ENCODE assay signal across 21 cellular contexts in the genomic region with DNA sequence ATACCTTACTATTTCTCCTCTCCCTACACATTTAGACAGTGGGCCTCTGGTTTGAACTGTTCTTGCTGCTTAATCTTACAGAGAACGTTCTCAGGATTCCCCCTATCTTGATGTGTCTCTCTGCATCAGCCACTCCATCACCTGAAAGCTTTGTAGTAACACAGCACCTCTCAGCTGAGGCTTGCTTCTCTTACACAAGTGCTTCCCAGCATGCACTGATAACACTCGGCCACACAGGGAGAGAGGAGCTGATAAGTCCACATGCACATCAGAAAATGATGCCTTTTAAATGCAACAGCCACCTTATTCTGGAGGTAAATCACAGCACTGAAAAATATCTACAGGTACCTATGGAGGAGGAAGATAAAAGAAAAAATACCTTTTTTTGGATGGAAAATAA.
DNase-seq lines count a peak whose midpoint lies in the region; ATAC-seq, FAIRE-seq and TF ChIP-seq lines count a peak whose summit lies in the region.
"Had no signal": no experiment of that assay in that cellular context is flagged by ENCODE, and none has a peak within 500 bp of the region (broad histone marks: within the 10 kb centered on the region; RNA-seq: fewer than 3 reads in every experiment).

No MANE protein-coding gene starts in this region.

- H4K91ac ChIP-seq in H1 (replicated peaks; ENCODE audit: insufficient read length, low read length): no peak overlapping the region

- H3K27me3 Mint-ChIP-seq in T-helper 17 cell: no peaks in the 10 kb centered on the region
- peaks cover 3% of the 10 kb centered on the region for H3K27me3 Mint-ChIP-seq in CD8-positive, alpha-beta T cell (ENCODE audit: low read depth)

- H3K14ac ChIP-seq in H1 (ENCODE audit: insufficient read length): no peak overlapping the region

- no peak overlapping the region for H2AFZ ChIP-seq in H1 (ENCODE audit: low read length)
- H2AFZ ChIP-seq: GM23248 had no signal

- no peak overlapping the region for H2BK20ac ChIP-seq in H1 (ENCODE audit: low read length)

- no peak for TF ChIP-seq CTCF in A549 (IDR thresholded peaks at IDR 0.05)
- no peak for TF ChIP-seq CTCF in VCaP (conservative IDR thresholded peaks at IDR 0.05)
- TF ChIP-seq CTCF in H1 (IDR thresholded peaks at IDR 0.05; ENCODE audit: control extremely low read depth in 1 of 3, insufficient read depth in 1 of 3, low read depth in 1 of 3, low read length in 3 of 3): no peak
- no peak for TF ChIP-seq CTCF in stomach (IDR thresholded peaks at IDR 0.05)
- TF ChIP-seq CTCF in CD8-positive, alpha-beta T cell (IDR thresholded peaks at IDR 0.05): no peak

- H3K4me1 ChIP-seq in A549: no peaks in the 10 kb centered on the region
- peaks cover 0 to 2% (median 0%) of the 10 kb centered on the region in 4 experiments; a peak in 1 of 7 replicates for H3K4me1 ChIP-seq in H1 (replicated peaks in 1 of 4; ENCODE audit: control insufficient read depth in 3 of 4, insufficient read depth in 4 of 4, low read length in 3 of 4)
- H3K4me1 ChIP-seq in mesendoderm (ENCODE audit: control insufficient read depth, low read depth, low read length): peaks cover 2% of the 10 kb centered on the region
- H3K4me1 ChIP-seq in stomach: no peaks in the 10 kb centered on the region
- H3K4me1 ChIP-seq in CD8-positive, alpha-beta T cell (ENCODE audit: insufficient read depth, low read length): no peaks in the 10 kb centered on the region
- H3K4me1 ChIP-seq: Caco-2 had no signal

- no peak overlapping the region for H3K9ac ChIP-seq in H1 (replicated peaks in 1 of 4; ENCODE audit: extremely low read depth in 1 of 4, low read depth in 3 of 4, low read length in 3 of 4)
- H3K9ac ChIP-seq in mesendoderm (ENCODE audit: low read length): no peak overlapping the region
- H3K9ac ChIP-seq: GM23248 had no signal

- no peak for DNase-seq in A549 (ENCODE audit: low read depth in 1 of 2, low spot score in 1 of 2)
- no peak for DNase-seq in H1 (ENCODE audit: low read depth in 1 of 2, low spot score in 2 of 2)
- peak; percentile 74 for DNase-seq in mesendoderm
- DNase-seq in T-helper 17 cell: no peak
- no peak for DNase-seq in stomach
- DNase-seq in CD8-positive, alpha-beta T cell: no peak
- DNase-seq: 8988T; C1 segment of cervical spinal cord; Caco-2; CD4-positive, alpha-beta memory T cell; DMS 273 treated with DMSO at 0.1 percent for 48 hours; DMS79; EL; GDM1; GM23248 had no signal

- no peak overlapping the region for H2BK5ac ChIP-seq in H1 (ENCODE audit: low read depth, low read length)
- H2BK5ac ChIP-seq in mesendoderm (ENCODE audit: low read length): no peak overlapping the region

- no peak overlapping the region for H4K8ac ChIP-seq in H1 (ENCODE audit: extremely low read depth, insufficient read depth, low read length)
- no peak overlapping the region for H4K8ac ChIP-seq in mesendoderm (ENCODE audit: low read depth, low read length)

- no peak overlapping the region for H3K23ac ChIP-seq in H1 (ENCODE audit: insufficient read length)
- no peak overlapping the region for H3K23ac ChIP-seq in mesendoderm (ENCODE audit: low read length)

- H3K4me3 ChIP-seq in A549: no peak overlapping the region
- no peak overlapping the region for H3K4me3 ChIP-seq in H1 (ENCODE audit: extremely low read depth in 1 of 4, insufficient read depth in 2 of 4, low read depth in 3 of 4, low read length in 4 of 4)
- H3K4me3 ChIP-seq in mesendoderm (ENCODE audit: low read length): no peak overlapping the region
- H3K4me3 ChIP-seq in stomach: no peak overlapping the region
- H3K4me3 ChIP-seq in CD8-positive, alpha-beta T cell (ENCODE audit: low read depth, low read length): no peak overlapping the region
- H3K4me3 ChIP-seq: GM12878, GM23248 had no signal

- H3K27me3 ChIP-seq in H1 (replicated peaks in 1 of 4; ENCODE audit: control insufficient read depth in 3 of 4, extremely low read depth in 1 of 4, insufficient read depth in 3 of 4, low read length in 3 of 4) (peaks cover 0 to 4% (median 0%) of the 10 kb centered on the region in 4 experiments; a peak in 1 of 7 replicates), mesendoderm (ENCODE audit: insufficient read depth, low read length, poor library complexity) (no peaks in the 10 kb centered on the region), stomach (peaks cover 0 to 26% (median 0%) of the 10 kb centered on the region in 3 donors)
- H3K27me3 ChIP-seq in CD8-positive, alpha-beta T cell (ENCODE audit: insufficient read depth, low read length): no peaks in the 10 kb centered on the region

- TF ChIP-seq POLR2A in A549 (IDR thresholded peaks at IDR 0.05; ENCODE audit: low read length) (no peak), H1 (IDR thresholded peaks at IDR 0.05; ENCODE audit: control extremely low read depth in 1 of 2, low read depth in 2 of 2, low read length in 2 of 2) (no peak), stomach (IDR thresholded peaks at IDR 0.05) (no peak)

- H3K9me3 ChIP-seq in A549 (peaks cover 32% of the 10 kb centered on the region), H1 (ENCODE audit: insufficient read depth in 2 of 2, low read depth in 1 of 2, low read length in 1 of 2) (peaks cover 2 to 4% of the 10 kb centered on the region in 2 experiments; a peak in 2 of 4 replicates), T-helper 17 cell (ENCODE audit: control insufficient read depth, low read length, poor library complexity, severe bottlenecking) (no peaks in the 10 kb centered on the region), stomach (peaks cover 0 to 5% (median 0%) of the 10 kb centered on the region in 4 donors)
- H3K9me3 ChIP-seq in CD8-positive, alpha-beta T cell (ENCODE audit: low read length): no peaks in the 10 kb centered on the region
- H3K9me3 ChIP-seq: Caco-2 had no signal

- CTCF ChIA-PET in A549 (lab: Yijun Ruan, JAX) (interaction anchor here (1.3 to 1.6 kb wide), 3 partner anchors 14 to 68 kb away, joined by 3 to 5 read pairs (median 4); no protein-coding TSS in a partner anchor), H1 (lab: Charles Lee; ENCODE audit: partially characterized antibody) (interaction anchor here (1.6 kb wide), 2 partner anchors 8 to 21 kb away, joined by 3 to 5 read pairs; no protein-coding TSS in a partner anchor)
- CTCF ChIA-PET in CD8-positive, alpha-beta T cell (lab: Charles Lee): no interaction called here

- H3K4ac ChIP-seq in H1 (replicated peaks; ENCODE audit: insufficient read length, low read depth, low read length): peak overlapping the region; percentile 15
- H3K4ac ChIP-seq in mesendoderm (ENCODE audit: low read depth, low read length): no peak overlapping the region

- no peaks in the 10 kb centered on the region for H3K23me2 ChIP-seq in H1 (ENCODE audit: low read depth, low read length)

- FAIRE-seq in A549 (lab: Jason Lieb, UNC): peak; percentile 88
- no peak for FAIRE-seq in H1 (lab: Jason Lieb, UNC)
- FAIRE-seq: D721Med, GM12878, GM19239 had no signal

- no peak for TF ChIP-seq RAD21 in A549 (conservative IDR thresholded peaks at IDR 0.05 in 1 of 2, IDR thresholded peaks at IDR 0.05 in 1 of 2)
- no peak for TF ChIP-seq RAD21 in H1 (IDR thresholded peaks at IDR 0.05 in 1 of 2, conservative IDR thresholded peaks at IDR 0.05 in 1 of 2; ENCODE audit: low read depth in 2 of 2, low read length in 2 of 2)

- TF ChIP-seq EP300 in A549 (IDR thresholded peaks at IDR 0.05) (no peak), H1 (IDR thresholded peaks at IDR 0.05; ENCODE audit: borderline replicate concordance in 1 of 2, low read depth in 2 of 2, low read length in 2 of 2) (no peak), stomach (IDR thresholded peaks at IDR 0.05) (no peak)

- no peak overlapping the region for H2AK5ac ChIP-seq in H1 (ENCODE audit: low read depth, low read length)
- no peak overlapping the region for H2AK5ac ChIP-seq in mesendoderm (ENCODE audit: low read length)

- H3K56ac ChIP-seq in H1 (replicated peaks; ENCODE audit: insufficient read length, low read depth, low read length): no peak overlapping the region
- no peak overlapping the region for H3K56ac ChIP-seq in mesendoderm (ENCODE audit: low read length)

- 0% methylated on average over 2 of the region's 2 CpGs for whole genome bisulfite sequencing in A549 (ENCODE audit: missing lambda C conversion rate)
- WGBS in H1 (ENCODE audit: extremely low coverage in 1 of 2, insufficient coverage in 1 of 2, insufficient read length in 1 of 2, insufficient replicate concordance in 2 of 2, low coverage in 1 of 2, low lambda C conversion rate in 2 of 2, missing lambda C conversion rate in 1 of 2), 2 experiments: 64% methylated on average over 2 of the region's 2 CpGs; no CpG with 5 or more reads in 1 of the 2 experiments
- WGBS in mesendoderm (ENCODE audit: extremely low coverage, insufficient coverage, low lambda C conversion rate): no CpG with 5 or more reads among the region's 2 CpGs
- 13 to 21% (median 18%) methylated on average over 2 of the region's 2 CpGs for WGBS in stomach, 5 donors

- no peak overlapping the region for H3K27ac Mint-ChIP-seq in T-helper 17 cell
- no peak overlapping the region for H3K27ac Mint-ChIP-seq in CD8-positive, alpha-beta T cell
- H3K27ac Mint-ChIP-seq: H9 had no signal

- H3K9me3 Mint-ChIP-seq in CD8-positive, alpha-beta T cell: peaks cover 6% of the 10 kb centered on the region

- no peaks in the 10 kb centered on the region for H3K4me1 Mint-ChIP-seq in T-helper 17 cell
- no peaks in the 10 kb centered on the region for H3K4me1 Mint-ChIP-seq in CD8-positive, alpha-beta T cell (ENCODE audit: low read depth)
- H3K4me1 Mint-ChIP-seq: CD4-positive, alpha-beta memory T cell had no signal

- no peak overlapping the region for H3K18ac ChIP-seq in H1 (ENCODE audit: extremely low read depth, low read length)
- no peak overlapping the region for H3K18ac ChIP-seq in mesendoderm (ENCODE audit: low read length)

- no peak for ATAC-seq in A549
- no peak for ATAC-seq in T-helper 17 cell
- ATAC-seq in CD8-positive, alpha-beta T cell: no peak
- ATAC-seq: GM12878, HCT116 had no signal

- H3K36me3 Mint-ChIP-seq in T-helper 17 cell (ENCODE audit: low read depth): no peaks in the 10 kb centered on the region
- H3K36me3 Mint-ChIP-seq in CD8-positive, alpha-beta T cell: no peaks in the 10 kb centered on the region
- H3K36me3 Mint-ChIP-seq: CD4-positive, alpha-beta memory T cell had no signal

- H2BK15ac ChIP-seq in H1 (ENCODE audit: low read length) (no peak overlapping the region), mesendoderm (replicated peaks; ENCODE audit: low read depth) (no peak overlapping the region)

- H3K27ac ChIP-seq in A549 (no peak overlapping the region), VCaP (peak overlapping the region; percentile 39), H1 (ENCODE audit: low read depth, low read length) (no peak overlapping the region), mesendoderm (ENCODE audit: low read depth, low read length) (no peak overlapping the region), stomach (no peak overlapping the region)
- H3K27ac ChIP-seq in CD8-positive, alpha-beta T cell (ENCODE audit: low read depth, low read length): no peak overlapping the region
- H3K27ac ChIP-seq: GM23248 had no signal

- no peak overlapping the region for H4K5ac ChIP-seq in H1 (ENCODE audit: insufficient read length, low read depth, low read length)
- no peak overlapping the region for H4K5ac ChIP-seq in mesendoderm (ENCODE audit: low read length)

- H3K79me1 ChIP-seq in H1 (ENCODE audit: low read depth, low read length) (no peaks in the 10 kb centered on the region), mesendoderm (ENCODE audit: low read length) (no peaks in the 10 kb centered on the region)

- no peaks in the 10 kb centered on the region for H3K36me3 ChIP-seq in H1 (ENCODE audit: control insufficient read depth in 2 of 4, insufficient read depth in 4 of 4, low read length in 3 of 4)
- H3K36me3 ChIP-seq in mesendoderm (ENCODE audit: control insufficient read depth, insufficient read depth, low read length): no peaks in the 10 kb centered on the region
- no peaks in the 10 kb centered on the region for H3K36me3 ChIP-seq in stomach
- H3K36me3 ChIP-seq in CD8-positive, alpha-beta T cell (ENCODE audit: insufficient read depth, low read length): no peaks in the 10 kb centered on the region

- H4K20me1 ChIP-seq in H1 (replicated peaks in 1 of 2; ENCODE audit: control insufficient read depth in 1 of 2, insufficient read depth in 2 of 2, low read length in 2 of 2): no peaks in the 10 kb centered on the region

- intact Hi-C loops in stomach (cut with DNase I; ENCODE audit: low total_unique reads): no loop called here
- intact Hi-C loops in CD8-positive, alpha-beta T cell (cut with DNase I, micrococcal nuclease): no loop called here

- H3K79me2 ChIP-seq in H1 (ENCODE audit: control insufficient read depth in 1 of 2, insufficient read depth in 2 of 2, low read length in 2 of 2): no peaks in the 10 kb centered on the region
- H3K79me2 ChIP-seq in mesendoderm (ENCODE audit: control insufficient read depth, insufficient read depth, low read length): no peaks in the 10 kb centered on the region

- H3K4me3 Mint-ChIP-seq in T-helper 17 cell: no peak overlapping the region
- no peak overlapping the region for H3K4me3 Mint-ChIP-seq in CD8-positive, alpha-beta T cell
- H3K4me3 Mint-ChIP-seq: CD4-positive, alpha-beta memory T cell; H9 had no signal

- H2BK12ac ChIP-seq in H1 (ENCODE audit: low read depth, low read length): no peak overlapping the region

- POLR2A ChIA-PET in A549 (lab: Yijun Ruan, JAX): no interaction called here
- POLR2A ChIA-PET in H1 (lab: Charles Lee; ENCODE audit: partially characterized antibody): no interaction called here
- POLR2A ChIA-PET in CD8-positive, alpha-beta T cell (lab: Charles Lee): no interaction called here

- H3K4me2 ChIP-seq in A549 (no peak overlapping the region), H1 (ENCODE audit: insufficient read depth in 1 of 2, low read depth in 2 of 2, low read length in 2 of 2) (no peak overlapping the region), mesendoderm (ENCODE audit: low read length) (no peak overlapping the region)

- H2BK120ac ChIP-seq in H1 (replicated peaks; ENCODE audit: low read depth, low read length) (no peak overlapping the region), mesendoderm (ENCODE audit: low read depth, low read length) (no peak overlapping the region)
